Comparison of ENCODE assay signal across 9 cellular contexts in the genomic region with DNA sequence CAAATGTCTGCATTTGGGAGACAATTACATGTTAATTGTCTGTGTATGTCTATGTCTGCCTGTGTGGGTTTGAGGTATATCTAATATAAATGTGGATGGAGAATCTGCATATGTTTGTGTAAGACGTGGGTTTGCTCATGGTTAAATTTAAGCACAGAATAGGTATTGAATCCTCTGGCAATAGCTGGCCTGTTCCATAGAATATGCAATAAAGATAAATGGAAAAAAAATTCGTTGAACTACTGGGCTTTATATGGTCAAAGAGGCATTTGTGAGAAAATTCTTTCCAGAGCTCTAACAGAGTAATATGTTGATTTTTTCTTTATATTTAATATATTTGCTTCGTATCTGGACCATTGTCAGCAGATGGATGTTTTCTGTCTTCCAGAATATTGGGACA. TPM values are rescaled to one million over a fixed set of nuclear protein-coding genes. Genes with fewer than 3 reads are reported as not detected.
A peak's percentile ranks its signal among the peaks of the same experiment; 100 is the strongest.
DNase-seq lines count a peak whose midpoint lies in the region; ATAC-seq, FAIRE-seq and TF ChIP-seq lines count a peak whose summit lies in the region.
"Had no signal": no experiment of that assay in that cellular context is flagged by ENCODE, and none has a peak within 500 bp of the region (broad histone marks: within the 10 kb centered on the region; RNA-seq: fewer than 3 reads in every experiment).

No MANE protein-coding gene starts in this region.

- peaks cover 5% of the 10 kb centered on the region; the same call in 2 of the 3 replicates for H3K4me1 Mint-ChIP-seq in GM23338

- no peak for FAIRE-seq in endothelial cell of umbilical vein (lab: Jason Lieb, UNC)

- no peak for DNase-seq in GM23338 (ENCODE audit: low spot score)
- no peak for DNase-seq in PC-3
- DNase-seq in endothelial cell of umbilical vein (ENCODE audit: low read depth, low spot score): no peak
- no peak for DNase-seq in stimulated activated CD4-positive, alpha-beta T cell treated with anti-CD3 and anti-CD28 coated beads, Interleukin-2, amount 100 ng/mL, for 24 hours
- DNase-seq in cerebellum (ENCODE audit: low spot score): no peak
- DNase-seq: IMR-90 had no signal

- H2AFZ ChIP-seq in GM23338 (no peak overlapping the region), PC-3 (ENCODE audit: low read length) (no peak overlapping the region), endothelial cell of umbilical vein (ENCODE audit: low read depth, low read length) (no peak overlapping the region)

- intact Hi-C loops in PC-3 (cut with micrococcal nuclease) (no loop called here), endothelial cell of umbilical vein (cut with micrococcal nuclease) (loop anchor here (2.0 kb wide), 1 partner anchor 53 kb away; no protein-coding TSS in a partner anchor)

- H3K9ac ChIP-seq in PC-3 (ENCODE audit: low read length) (no peak overlapping the region), endothelial cell of umbilical vein (replicated peaks; ENCODE audit: extremely low read depth, insufficient read depth, low read length) (no peak overlapping the region), rectal smooth muscle tissue (ENCODE audit: low read length) (no peak overlapping the region)

- H3K4me2 ChIP-seq in GM23338 (peak overlapping the region; percentile 96), PC-3 (ENCODE audit: low read length) (peak overlapping the region; percentile 94), endothelial cell of umbilical vein (ENCODE audit: insufficient read depth, low read length) (peak overlapping the region; percentile 68)

- peaks cover 4% of the 10 kb centered on the region for H3K27me3 Mint-ChIP-seq in GM23338 (ENCODE audit: insufficient read depth, low read depth, poor library complexity)

- H3K27me3 ChIP-seq in GM23338 (ENCODE audit: insufficient read depth) (no peaks in the 10 kb centered on the region), PC-3 (ENCODE audit: low read length) (no peaks in the 10 kb centered on the region), endothelial cell of umbilical vein (ENCODE audit: control insufficient read depth in 2 of 2, insufficient read depth in 2 of 2, low read length in 2 of 2) (peaks cover 0 to 2% of the 10 kb centered on the region in 2 experiments), rectal smooth muscle tissue (ENCODE audit: control insufficient read depth, insufficient read depth, low read length) (no peaks in the 10 kb centered on the region)

- H4K20me1 ChIP-seq in GM23338 (replicated peaks; ENCODE audit: insufficient read depth): no peaks in the 10 kb centered on the region; the same call in 1 of the 2 replicates
- 0 out of 2 replicates have a peak, but pooled peaks cover 4% of the 10 kb centered on the region for H4K20me1 ChIP-seq in PC-3 (ENCODE audit: low read length)
- H4K20me1 ChIP-seq in endothelial cell of umbilical vein (replicated peaks; ENCODE audit: control insufficient read depth, extremely low read depth, insufficient read depth, low read length): no peaks in the 10 kb centered on the region

- no peaks in the 10 kb centered on the region for H3F3A ChIP-seq in GM23338 (replicated peaks; ENCODE audit: low read depth)
- H3F3A ChIP-seq in PC-3 (ENCODE audit: low read length, unreplicated experiment): no peaks in the 10 kb centered on the region

- peaks cover 6% of the 10 kb centered on the region; the same call in 1 of the 2 replicates for H3K4me1 ChIP-seq in GM23338 (ENCODE audit: insufficient read depth)
- peaks cover 28% of the 10 kb centered on the region for H3K4me1 ChIP-seq in PC-3 (ENCODE audit: insufficient read depth, low read length)
- peaks cover 25% of the 10 kb centered on the region for H3K4me1 ChIP-seq in endothelial cell of umbilical vein (ENCODE audit: control insufficient read depth, extremely low read depth, insufficient read depth, low read length)
- peaks cover 6% of the 10 kb centered on the region for H3K4me1 ChIP-seq in rectal smooth muscle tissue (ENCODE audit: control insufficient read depth, insufficient read depth, low read length)

- no peak for TF ChIP-seq CTCF in GM23338 (conservative IDR thresholded peaks at IDR 0.05; ENCODE audit: low read depth in 2 of 2)
- no peak for TF ChIP-seq CTCF in PC-3 (conservative IDR thresholded peaks at IDR 0.05; ENCODE audit: low read depth, low read length)
- no peak for TF ChIP-seq CTCF in endothelial cell of umbilical vein (IDR thresholded peaks at IDR 0.05; ENCODE audit: extremely low read depth in 1 of 2, insufficient read depth in 1 of 2, low read depth in 1 of 2, low read length in 2 of 2)

- H3K79me2 ChIP-seq in GM23338 (replicated peaks; ENCODE audit: insufficient read depth) (peaks cover 31% of the 10 kb centered on the region), PC-3 (ENCODE audit: low read length) (peaks cover 43% of the 10 kb centered on the region), endothelial cell of umbilical vein (ENCODE audit: control insufficient read depth, insufficient read depth, low read length) (peaks cover 11% of the 10 kb centered on the region)

- H3K9me1 ChIP-seq in endothelial cell of umbilical vein (replicated peaks; ENCODE audit: control insufficient read depth, extremely low read depth, insufficient read depth, low read length): no peaks in the 10 kb centered on the region

- H3K36me3 ChIP-seq in GM23338 (ENCODE audit: insufficient read depth): no peaks in the 10 kb centered on the region
- 0 out of 2 replicates have a peak, but pooled peaks cover 4% of the 10 kb centered on the region for H3K36me3 ChIP-seq in PC-3 (ENCODE audit: low read depth, low read length)
- H3K36me3 ChIP-seq in endothelial cell of umbilical vein (ENCODE audit: control insufficient read depth in 2 of 2, extremely low read depth in 1 of 2, insufficient read depth in 2 of 2, low read length in 2 of 2): no peaks in the 10 kb centered on the region
- no peaks in the 10 kb centered on the region for H3K36me3 ChIP-seq in rectal smooth muscle tissue (ENCODE audit: control insufficient read depth, insufficient read depth, low read length)

- H3K4me3 ChIP-seq in GM23338 (peak overlapping the region; percentile 93; the same call in 1 of the 2 replicates), PC-3 (ENCODE audit: low read length) (peak overlapping the region; percentile 97), endothelial cell of umbilical vein (replicated peaks in 1 of 3; ENCODE audit: insufficient read depth in 1 of 3, low read depth in 1 of 3, low read length in 3 of 3) (no peak overlapping the region), rectal smooth muscle tissue (ENCODE audit: low read length) (peak overlapping the region; percentile 87)

- dilution Hi-C loops in endothelial cell of umbilical vein (cut with MboI; ENCODE audit: extremely low pct_ligation_motif_present, low sequenced_read_pairs): no loop called here

- no peak overlapping the region for H3K27ac Mint-ChIP-seq in GM23338

- no peaks in the 10 kb centered on the region; the same call in 2 of the 3 replicates for H3K36me3 Mint-ChIP-seq in GM23338 (ENCODE audit: low read depth)

- H3K9me3 ChIP-seq in PC-3 (ENCODE audit: low read length) (no peaks in the 10 kb centered on the region), endothelial cell of umbilical vein (replicated peaks; ENCODE audit: control insufficient read depth, insufficient read depth, low read length) (no peaks in the 10 kb centered on the region)

- H3K4me3 Mint-ChIP-seq in GM23338: peak overlapping the region; percentile 99

- no peak for TF ChIP-seq POLR2A in endothelial cell of umbilical vein (IDR thresholded peaks at IDR 0.05; ENCODE audit: low read depth, low read length)

- BruUV-seq in PC-3 (replicated peaks; lab: Mats Ljungman, UMichigan): no TSS peak
- BruUV-seq in endothelial cell of umbilical vein (replicated peaks; lab: Mats Ljungman, UMichigan): no TSS peak

- no peak for ATAC-seq in GM23338
- ATAC-seq in PC-3: no peak
- no peak for ATAC-seq in GM18517 (IDR thresholded peaks at IDR 0.05; ENCODE audit: unreplicated experiment)

- POLR2A ChIA-PET in PC-3 (lab: Charles Lee; ENCODE audit: unreplicated experiment): no interaction called here
- POLR2A ChIA-PET in endothelial cell of umbilical vein (lab: Charles Lee): no interaction called here

- H3K9me2 ChIP-seq in GM23338 (ENCODE audit: insufficient read depth) (no peaks in the 10 kb centered on the region), PC-3 (replicated peaks; ENCODE audit: low read length) (no peaks in the 10 kb centered on the region)

- peaks cover 3% of the 10 kb centered on the region; the same call in 2 of the 3 replicates for H3K9me3 Mint-ChIP-seq in GM23338

- CTCF ChIA-PET in PC-3 (lab: Charles Lee) (no interaction called here), endothelial cell of umbilical vein (lab: Charles Lee) (no interaction called here)

- no peak overlapping the region for H3K27ac ChIP-seq in GM23338 (ENCODE audit: low read depth)
- no peak overlapping the region for H3K27ac ChIP-seq in PC-3 (ENCODE audit: low read length)
- H3K27ac ChIP-seq in endothelial cell of umbilical vein (ENCODE audit: insufficient read depth, low read depth, low read length): no peak overlapping the region
- H3K27ac ChIP-seq in rectal smooth muscle tissue (ENCODE audit: low read depth, low read length): no peak overlapping the region
- H3K27ac ChIP-seq: epithelial cell of prostate had no signal

TF ChIP-seq in GM23338, 12 proteins besides CTCF, POLR2A, EP300 and RAD21 (continues in another document):
- TF ChIP-seq EZH2 (IDR thresholded peaks at IDR 0.05; ENCODE audit: low read depth, unreplicated experiment) (no peak), ZNF331 (CRISPR knock-in tag; IDR thresholded peaks at IDR 0.05; ENCODE audit: low read depth) (no peak), STAT1 (IDR thresholded peaks at IDR 0.05; ENCODE audit: unreplicated experiment) (no peak)

TF ChIP-seq in endothelial cell of umbilical vein, 7 proteins besides CTCF, POLR2A, EP300 and RAD21:
- TF ChIP-seq MAX (IDR thresholded peaks at IDR 0.05; ENCODE audit: insufficient read depth, insufficient read length) (no peak), FOS (IDR thresholded peaks at IDR 0.05; ENCODE audit: borderline replicate concordance, insufficient read depth, low read length) (no peak), POLR2AphosphoS5 (IDR thresholded peaks at IDR 0.05; ENCODE audit: insufficient read depth, low read depth, low read length) (no peak)

RNA-seq across cellular contexts. Expression of gene VPS8, which starts 1.4 kb away (rescaled TPM):
- 29.5 and 45.5 TPM in 2 replicates for total RNA-seq in GM23338 (2014; rRNA removed; shearing (Covaris generic))
- polyA plus RNA-seq in GM23338 (2016; fragmentation: Nextera tagmentation; extraction: Ambion mirVana) (12.3 and 17.3 TPM in 2 replicates), endothelial cell of umbilical vein (11.2 and 13.7 TPM in 2 replicates)
- total RNA-seq in PC-3 (2014; rRNA removed) (36.2 and 38.0 TPM in 2 replicates), endothelial cell of umbilical vein (45.4 and 51.6 TPM in 2 replicates), cerebellum (185 TPM)
- 8.8 and 14.4 TPM in 2 replicates for polyA plus RNA-seq in endothelial cell of umbilical vein (2011; cell fraction: cytosol; rRNA removed)
- 75.9 and 76.6 TPM in 2 replicates for polyA plus RNA-seq in endothelial cell of umbilical vein (2011; cell fraction: nucleus; rRNA removed)
- 19.0 and 27.6 TPM in 2 replicates for polyA plus RNA-seq in endothelial cell of umbilical vein (2012)
- 56.1 and 113 TPM in 2 replicates for polyA minus RNA-seq in endothelial cell of umbilical vein
- polyA minus RNA-seq in endothelial cell of umbilical vein (2011; cell fraction: cytosol; rRNA and poly(A)+ RNA removed): 7.8 TPM
- 185 and 241 TPM in 2 replicates for polyA minus RNA-seq in endothelial cell of umbilical vein (2011; cell fraction: nucleus; rRNA and poly(A)+ RNA removed)

Comparison
In these comparisons a context has a peak if more than half of its experiments do, and no peak if none do; other contexts are left out.
1. H3K4me3 ChIP-seq: peak in GM23338 (single experiment), PC-3 (single experiment) and rectal smooth muscle tissue (single experiment); none in endothelial cell of umbilical vein (0 of 3).
2. Peak in every context shown above with its lines, with median percentiles within 50 percentile points of each other: H3K4me2 ChIP-seq.